Comparison of ENCODE assay signal across 8 cellular contexts in genomic region chr20:17558154-17558940, GRCh38. TPM values are rescaled to one million over a fixed set of nuclear protein-coding genes. Genes with fewer than 3 reads are reported as not detected.
A peak's percentile ranks its signal among the peaks of the same experiment; 100 is the strongest.
DNase-seq lines count a peak whose midpoint lies in the region; ATAC-seq, FAIRE-seq and TF ChIP-seq lines count a peak whose summit lies in the region.

No MANE protein-coding gene starts in this region.

- H3K27ac ChIP-seq in cingulate gyrus (ENCODE audit: low read depth, low read length) (peak overlapping the region; percentile 5), lung (ENCODE audit: low read depth in 1 of 2, low read length in 1 of 2) (peak overlapping the region; percentile 84 to 97)

- no peaks in the 10 kb centered on the region for H3K36me3 ChIP-seq in lung (ENCODE audit: control insufficient read depth in 2 of 2, insufficient read depth in 2 of 2, low read length in 2 of 2)

- H3K9me3 ChIP-seq in lung (ENCODE audit: control insufficient read depth in 2 of 2, insufficient read depth in 1 of 2, low read length in 1 of 2): no peaks in the 10 kb centered on the region

- H3K4me1 ChIP-seq in lung (ENCODE audit: control insufficient read depth in 2 of 2, insufficient read depth in 2 of 2, low read length in 2 of 2): peaks cover 3 to 9% of the 10 kb centered on the region in 2 donors

- H3K4me3 ChIP-seq in lung: no peak overlapping the region

- no peak for FAIRE-seq in urothelium cell line (lab: Jason Lieb, UNC)

- peak; percentile 12 for DNase-seq in activated T-cell treated with anti-CD3 and anti-CD28 coated beads for 24 hours (ENCODE audit: low read depth)
- no peak for DNase-seq in activated T-cell treated with anti-CD3 and anti-CD28 coated beads, Interleukin-2, amount 50 U/mL, for 1 hour
- peak; percentile 98 for DNase-seq in RKO (ENCODE audit: low spot score)
- DNase-seq in lung (ENCODE audit: low spot score): peak; percentile 73
- DNase-seq in urothelium cell line (ENCODE audit: low spot score): peak; percentile 82

- WGBS in lung, 2 donors: 29 to 61% methylated on average over 7 of the region's 7 CpGs

- ATAC-seq in lung (ENCODE audit: insufficient read depth, low FRiP score) (peak; percentile 62), GM18502 (IDR thresholded peaks at IDR 0.05; ENCODE audit: poor library complexity, unreplicated experiment) (no peak), GM19395 (IDR thresholded peaks at IDR 0.05; ENCODE audit: unreplicated experiment) (no peak)

- no peak for TF ChIP-seq CTCF in lung (IDR thresholded peaks at IDR 0.05; ENCODE audit: control extremely low read depth, extremely low read depth)

- H3K27me3 ChIP-seq in lung (ENCODE audit: control insufficient read depth, insufficient read depth): no peaks in the 10 kb centered on the region

RNA-seq across cellular contexts. Expression of gene DSTN, which starts 11.5 kb away (rescaled TPM):
- 100 to 1,000 TPM; 348 to 412 TPM for total RNA-seq in lung
- 100 to 1,000 TPM; 313 to 532 TPM for polyA plus RNA-seq in lung

RNA-seq across cellular contexts. Expression of gene BFSP1, which starts 27.2 kb away (rescaled TPM):
- 1 to 10 TPM; 1.7 to 2.8 TPM for total RNA-seq in lung
- 1 to 10 TPM in 1 of 2 donors, under 1 TPM in 1; 0.65 to 1.9 TPM for polyA plus RNA-seq in lung
